1 cellular context compared by ENCODE assay signal in genomic region chr22:17114173-17114957, GRCh38.
TF ChIP-seq lines count a peak whose summit lies in the region.

No MANE protein-coding gene starts in this region.

TF ChIP-seq in H1, 55 proteins besides CTCF, POLR2A, EP300 and RAD21:
- TF ChIP-seq CBX5 (IDR thresholded peaks at IDR 0.05; ENCODE audit: low read depth, low read length) = no peak
- no peak for TF ChIP-seq CHD1 (IDR thresholded peaks at IDR 0.05; ENCODE audit: low read depth, low read length)
- TF ChIP-seq HDAC6 (IDR thresholded peaks at IDR 0.05; ENCODE audit: low read depth, low read length) = no peak
- no peak for TF ChIP-seq KDM1A (IDR thresholded peaks at IDR 0.05; ENCODE audit: borderline replicate concordance, low read length)
- TF ChIP-seq JUND (IDR thresholded peaks at IDR 0.05; ENCODE audit: low read length) = no peak
TF ChIP-seq in H1: peak in this region for 0.
